Comparison of ENCODE assay signal across 9 cellular contexts in genomic region chr2:68765739-68766377, GRCh38. TPM values are rescaled to one million over a fixed set of nuclear protein-coding genes. Genes with fewer than 3 reads are reported as not detected.
A peak's percentile ranks its signal among the peaks of the same experiment; 100 is the strongest.
DNase-seq lines count a peak whose midpoint lies in the region; ATAC-seq, FAIRE-seq and TF ChIP-seq lines count a peak whose summit lies in the region.
"Had no signal": no experiment of that assay in that cellular context is flagged by ENCODE, and none has a peak within 500 bp of the region (broad histone marks: within the 10 kb centered on the region; RNA-seq: fewer than 3 reads in every experiment).

No MANE protein-coding gene starts in this region.

- TF ChIP-seq CTCF in heart right ventricle (IDR thresholded peaks at IDR 0.05) (no peak), RWPE1 (conservative IDR thresholded peaks at IDR 0.05; ENCODE audit: low read depth) (no peak), fibroblast of pulmonary artery (IDR thresholded peaks at IDR 0.05; ENCODE audit: low read length, missing control alignments) (no peak), upper lobe of left lung (IDR thresholded peaks at IDR 0.05) (peak in 3 of 6 experiments; percentile 6 to 24 (median 23))

- 72 to 77% methylated on average over 4 of the region's 4 CpGs for WGBS in heart right ventricle, 2 donors
- 33 to 43% methylated on average over 4 of the region's 4 CpGs for WGBS in upper lobe of left lung, 2 donors

- peaks cover 0 to 89% (median 45%) of the 10 kb centered on the region in 9 donors for H3K4me1 ChIP-seq in heart right ventricle
- H3K4me1 ChIP-seq in upper lobe of left lung, result peaks cover 79 to 86% (median 81%) of the 10 kb centered on the region in 4 donors

- no peak for TF ChIP-seq POLR2A in upper lobe of left lung (IDR thresholded peaks at IDR 0.05)

- no peaks in the 10 kb centered on the region for H3K9me3 ChIP-seq in heart right ventricle
- no peaks in the 10 kb centered on the region for H3K9me3 ChIP-seq in upper lobe of left lung

- CTCF ChIA-PET in RWPE1 (lab: Yijun Ruan, JAX), result no interaction called here

- H3K27me3 ChIP-seq in heart right ventricle (no peaks in the 10 kb centered on the region), upper lobe of left lung (no peaks in the 10 kb centered on the region)

- intact Hi-C loops in heart right ventricle (cut with DNase I) (no loop called here), Right ventricle myocardium inferior (cut with DNase I) (no loop called here)

- ATAC-seq in heart right ventricle (peak in 1 of 8 donors; percentile 5), Right ventricle myocardium inferior (no peak), upper lobe of left lung (ENCODE audit: low FRiP score in 2 of 2) (peak in 1 of 2 donors; percentile 71)
- ATAC-seq in activated CD4-positive, CD25-positive, alpha-beta regulatory T cell treated with anti-CD3 and anti-CD28 coated beads, Interleukin-2, amount 50 U/mL, for 24 hours, result no peak

- H3K36me3 ChIP-seq in heart right ventricle, result no peaks in the 10 kb centered on the region
- H3K36me3 ChIP-seq in upper lobe of left lung, result no peaks in the 10 kb centered on the region

- POLR2A ChIA-PET in RWPE1 (lab: Yijun Ruan, JAX; ENCODE audit: low non-redundant PET), result no interaction called here

- no peak for FAIRE-seq in frontal cortex (lab: Jason Lieb, UNC)

- H3K4me3 ChIP-seq in heart right ventricle (peak overlapping the region in 1 of 10 donors; percentile 4), fibroblast of pulmonary artery (replicated peaks; ENCODE audit: low read depth, low read length) (no peak overlapping the region), upper lobe of left lung (no peak overlapping the region)

- DNase-seq in heart right ventricle, result no peak
- DNase-seq in Right ventricle myocardium inferior (ENCODE audit: missing footprints), result no peak
- DNase-seq in RWPE1 (ENCODE audit: low spot score), result no peak
- DNase-seq in fibroblast of pulmonary artery (ENCODE audit: low read depth), result peak; percentile 56
- DNase-seq in upper lobe of left lung, result peak in 1 of 2 donors; percentile 57
- no peak for DNase-seq in frontal cortex (ENCODE audit: low spot score in 2 of 2)
- no peak for DNase-seq in amygdala (lab: John Stamatoyannopoulos, UW)
- DNase-seq: NCI-H146 had no signal

- no peak for TF ChIP-seq EP300 in upper lobe of left lung (IDR thresholded peaks at IDR 0.05)

- H3K27ac ChIP-seq in heart right ventricle, result peak overlapping the region in 6 of 10 donors; percentile 7 to 94 (median 30)
- H3K27ac ChIP-seq in RWPE1, result peak overlapping the region; percentile 47
- H3K27ac ChIP-seq in upper lobe of left lung, result peak overlapping the region; percentile 74 to 87 (median 78)

RNA-seq across cellular contexts. Expression of gene ARHGAP25, which starts 31.2 kb away (rescaled TPM):
- total RNA-seq in heart right ventricle (10 to 100 TPM in 1 of 10 donors, 1 to 10 TPM in 9; 2.7 to 17.3 (median 5.2) TPM), Right ventricle myocardium inferior (9.4 TPM), upper lobe of left lung (10 to 100 TPM; 13.2 to 36.1 (median 26.3) TPM), frontal cortex (1.2 TPM)
- 1 to 10 TPM; 2.6 to 6.8 TPM for polyA plus RNA-seq in heart right ventricle
